In genomic region chr14:23409966-23410635, GRCh38 we compare ENCODE assay signal across 21 cellular contexts. TPM values are rescaled to one million over a fixed set of nuclear protein-coding genes. Genes with fewer than 3 reads are reported as not detected.
A peak's percentile ranks its signal among the peaks of the same experiment; 100 is the strongest.
DNase-seq lines count a peak whose midpoint lies in the region; ATAC-seq, FAIRE-seq and TF ChIP-seq lines count a peak whose summit lies in the region.
"Had no signal": no experiment of that assay in that cellular context is flagged by ENCODE, and none has a peak within 500 bp of the region (broad histone marks: within the 10 kb centered on the region; RNA-seq: fewer than 3 reads in every experiment).

No MANE protein-coding gene starts in this region.

- H3K27ac ChIP-seq in cardiac muscle cell = peak overlapping the region; percentile 99
- H3K27ac ChIP-seq in right cardiac atrium (ENCODE audit: low read length) = peak overlapping the region; percentile 86
- no peak overlapping the region for H3K27ac ChIP-seq in PC-9
- H3K27ac ChIP-seq in small intestine (ENCODE audit: low read depth in 1 of 2, low read length in 1 of 2) = no peak overlapping the region
- H3K27ac ChIP-seq: SJCRH30 had no signal

- WGBS in right cardiac atrium = 58% methylated on average over 14 of the region's 14 CpGs
- WGBS in small intestine, 3 donors = 74 to 78% (median 75%) methylated on average over 13 to 14 of the region's 14 CpGs

- FAIRE-seq in small intestine (lab: Jason Lieb, UNC) = no peak
- FAIRE-seq: GM12878 had no signal

- peak overlapping the region; percentile 14 for H3K27ac Mint-ChIP-seq in activated T-helper 17 cell treated with anti-CD3 and anti-CD28 coated beads, Interleukin-2, amount 50 U/mL, for 72 hours
- H3K27ac Mint-ChIP-seq in stimulated activated effector memory CD8-positive, alpha-beta T cell treated with anti-CD3 and anti-CD28 coated beads, Interleukin-12 subunit alpha, Interleukin-12 subunit beta, amount 100 ng/mL, for 72 hours = peak overlapping the region; percentile 5
- H3K27ac Mint-ChIP-seq: CD4-positive, CD25-positive, alpha-beta regulatory T cell had no signal

- no peaks in the 10 kb centered on the region for H3K36me3 Mint-ChIP-seq in activated T-helper 17 cell treated with anti-CD3 and anti-CD28 coated beads, Interleukin-2, amount 50 U/mL, for 72 hours (ENCODE audit: low read depth)
- no peaks in the 10 kb centered on the region for H3K36me3 Mint-ChIP-seq in stimulated activated effector memory CD8-positive, alpha-beta T cell treated with anti-CD3 and anti-CD28 coated beads, Interleukin-12 subunit alpha, Interleukin-12 subunit beta, amount 100 ng/mL, for 72 hours
- H3K36me3 Mint-ChIP-seq: CD4-positive, CD25-positive, alpha-beta regulatory T cell had no signal

- H3K4me3 ChIP-seq in cardiac muscle cell = no peak overlapping the region
- H3K4me3 ChIP-seq in right cardiac atrium (ENCODE audit: low read length) = no peak overlapping the region
- no peak overlapping the region for H3K4me3 ChIP-seq in PC-9
- H3K4me3 ChIP-seq in small intestine (ENCODE audit: low read depth in 1 of 2, low read length in 2 of 2) = no peak overlapping the region
- H3K4me3 ChIP-seq: GM12878, SJCRH30 had no signal

- H3K27me3 ChIP-seq in cardiac muscle cell (no peaks in the 10 kb centered on the region), right cardiac atrium (ENCODE audit: control insufficient read depth, insufficient read depth) (no peaks in the 10 kb centered on the region), PC-9 (ENCODE audit: insufficient read depth, low read depth) (peaks cover 82% of the 10 kb centered on the region), small intestine (ENCODE audit: control insufficient read depth in 2 of 2, insufficient read depth in 2 of 2, low read length in 2 of 2) (no peaks in the 10 kb centered on the region)

- CTCF ChIA-PET in PC-9 (lab: Charles Lee) = no interaction called here

- H3K4me1 Mint-ChIP-seq in activated T-helper 17 cell treated with anti-CD3 and anti-CD28 coated beads, Interleukin-2, amount 50 U/mL, for 72 hours = no peaks in the 10 kb centered on the region
- peaks cover 8% of the 10 kb centered on the region for H3K4me1 Mint-ChIP-seq in stimulated activated effector memory CD8-positive, alpha-beta T cell treated with anti-CD3 and anti-CD28 coated beads, Interleukin-12 subunit alpha, Interleukin-12 subunit beta, amount 100 ng/mL, for 72 hours
- H3K4me1 Mint-ChIP-seq: CD4-positive, CD25-positive, alpha-beta regulatory T cell had no signal

- H3K4me1 ChIP-seq in cardiac muscle cell (ENCODE audit: low read depth) (peaks cover 40% of the 10 kb centered on the region), right cardiac atrium (ENCODE audit: control insufficient read depth, insufficient read depth, low read length) (no peaks in the 10 kb centered on the region), PC-9 (replicated peaks; ENCODE audit: insufficient read depth) (no peaks in the 10 kb centered on the region), small intestine (ENCODE audit: control insufficient read depth in 2 of 2, insufficient read depth in 1 of 2, low read depth in 1 of 2, low read length in 1 of 2) (no peaks in the 10 kb centered on the region)

- H3K4me3 Mint-ChIP-seq in activated T-helper 17 cell treated with anti-CD3 and anti-CD28 coated beads, Interleukin-2, amount 50 U/mL, for 72 hours = no peak overlapping the region
- H3K4me3 Mint-ChIP-seq in stimulated activated effector memory CD8-positive, alpha-beta T cell treated with anti-CD3 and anti-CD28 coated beads, Interleukin-12 subunit alpha, Interleukin-12 subunit beta, amount 100 ng/mL, for 72 hours = no peak overlapping the region
- H3K4me3 Mint-ChIP-seq: CD4-positive, CD25-positive, alpha-beta regulatory T cell had no signal

- ATAC-seq in activated T-helper 17 cell treated with anti-CD3 and anti-CD28 coated beads, Interleukin-2, amount 50 U/mL, for 72 hours (replicated peaks) = no peak
- ATAC-seq in right cardiac atrium = peak; percentile 47 to 64
- no peak for ATAC-seq in stimulated activated effector memory CD8-positive, alpha-beta T cell treated with anti-CD3 and anti-CD28 coated beads, Interleukin-12 subunit alpha, Interleukin-12 subunit beta, amount 100 ng/mL, for 72 hours
- no peak for ATAC-seq in HG02973 (IDR thresholded peaks at IDR 0.05; ENCODE audit: unreplicated experiment)
- ATAC-seq: Panc1 had no signal

- no TSS peak for BruUV-seq in PC-9 (replicated peaks; lab: Mats Ljungman, UMichigan)

- H3K36me3 ChIP-seq in cardiac muscle cell = peaks cover 28% of the 10 kb centered on the region
- no peaks in the 10 kb centered on the region for H3K36me3 ChIP-seq in PC-9 (ENCODE audit: low read depth)
- no peaks in the 10 kb centered on the region for H3K36me3 ChIP-seq in small intestine (ENCODE audit: control insufficient read depth in 2 of 2, insufficient read depth in 2 of 2, low read length in 2 of 2)
- H3K36me3 ChIP-seq: SJCRH30 had no signal

- POLR2A ChIA-PET in PC-9 (lab: Charles Lee; ENCODE audit: unreplicated experiment) = no interaction called here

- H3F3A ChIP-seq in PC-9 (ENCODE audit: insufficient read depth, low read depth) = no peaks in the 10 kb centered on the region

- no peak overlapping the region for H2AFZ ChIP-seq in PC-9

- H3K27me3 Mint-ChIP-seq in activated T-helper 17 cell treated with anti-CD3 and anti-CD28 coated beads, Interleukin-2, amount 50 U/mL, for 72 hours = peaks cover 27% of the 10 kb centered on the region
- H3K27me3 Mint-ChIP-seq: CD4-positive, CD25-positive, alpha-beta regulatory T cell had no signal

- no peak overlapping the region for H3K4me2 ChIP-seq in PC-9

- intact Hi-C loops in right cardiac atrium (cut with DNase I) = loop anchor here in 2 of 4 donors (2.0 to 5.0 kb wide), 2 partner anchors 32 to 33 kb away; no protein-coding TSS in a partner anchor
- intact Hi-C loops in PC-9 (cut with micrococcal nuclease; ENCODE audit: unreplicated experiment) = no loop called here

- TF ChIP-seq CTCF in cardiac muscle cell (IDR thresholded peaks at IDR 0.05; ENCODE audit: low read depth, low read length) (no peak), PC-9 (conservative IDR thresholded peaks at IDR 0.05) (no peak)

- H4K20me1 ChIP-seq in PC-9 (ENCODE audit: insufficient read depth) = no peaks in the 10 kb centered on the region

- H3K9me3 Mint-ChIP-seq in activated T-helper 17 cell treated with anti-CD3 and anti-CD28 coated beads, Interleukin-2, amount 50 U/mL, for 72 hours = no peaks in the 10 kb centered on the region
- H3K9me3 Mint-ChIP-seq in stimulated activated effector memory CD8-positive, alpha-beta T cell treated with anti-CD3 and anti-CD28 coated beads, Interleukin-12 subunit alpha, Interleukin-12 subunit beta, amount 100 ng/mL, for 72 hours = no peaks in the 10 kb centered on the region

- no peaks in the 10 kb centered on the region for H3K79me2 ChIP-seq in PC-9 (ENCODE audit: low read depth)

- DNase-seq in cardiac muscle cell (ENCODE audit: low read depth in 1 of 2, low spot score in 1 of 2) (peak in 1 of 2 donors; percentile 59), right cardiac atrium (peak; percentile 67 to 74 (median 72)), PC-9 (no peak), small intestine (no peak)
- DNase-seq in stimulated activated effector memory CD8-positive, alpha-beta T cell treated with anti-CD3 and anti-CD28 coated beads, Interleukin-12 subunit alpha, Interleukin-12 subunit beta, amount 100 ng/mL, for 72 hours (ENCODE audit: low spot score in 2 of 2) = no peak
- DNase-seq: CD4-positive, CD25-positive, alpha-beta regulatory T cell; DMS79; KBM-7; MM.1S; NCI-H1048; NCI-H1417 treated with DMSO at 0.1 percent for 48 hours; NCI-H187; NCI-H446 treated with DMSO at 0.1 percent for 48 hours; NCI-H526 treated with DMSO at 0.1 percent for 48 hours; SJCRH30 had no signal

- H3K9me3 ChIP-seq in cardiac muscle cell (ENCODE audit: low read depth) = no peaks in the 10 kb centered on the region
- no peaks in the 10 kb centered on the region for H3K9me3 ChIP-seq in right cardiac atrium (ENCODE audit: control insufficient read depth, low read length)
- no peaks in the 10 kb centered on the region for H3K9me3 ChIP-seq in PC-9 (ENCODE audit: insufficient read depth, low read depth)
- H3K9me3 ChIP-seq in small intestine (ENCODE audit: control insufficient read depth, low read depth) = no peaks in the 10 kb centered on the region
- H3K9me3 ChIP-seq: SJCRH30 had no signal

- no peaks in the 10 kb centered on the region for H3K9me2 ChIP-seq in PC-9 (ENCODE audit: insufficient read depth)

RNA-seq across cellular contexts. Expression of gene MYH6, which starts 2.0 kb away (rescaled TPM):
- under 1 TPM; 0.71 to 0.82 TPM for total RNA-seq in activated T-helper 17 cell treated with anti-CD3 and anti-CD28 coated beads, Interleukin-2, amount 50 U/mL, for 72 hours
- 4,520 and 8,484 TPM in 2 replicates for total RNA-seq in cardiac muscle cell
- 2,795 and 4,145 TPM in 2 replicates for polyA plus RNA-seq in cardiac muscle cell
- over 10,000 TPM; 12,862 to 15,773 (median 14,347) TPM for total RNA-seq in right cardiac atrium
- polyA plus RNA-seq in right cardiac atrium = 11,120 TPM
- not detected in 2 replicates for total RNA-seq in PC-9 (2021)
- 10 to 100 TPM in 1 of 3 donors, 1 to 10 TPM in 1, under 1 TPM in 1; 0.27 to 52.1 (median 2.0) TPM for polyA plus RNA-seq in small intestine
- total RNA-seq: CD4-positive, CD25-positive, alpha-beta regulatory T cell; GM12878; SJCRH30 had no signal
- polyA plus RNA-seq: BJ; CD4-positive, CD25-positive, alpha-beta regulatory T cell had no signal

RNA-seq across cellular contexts. Expression of gene MYH7, which starts 25.4 kb away (rescaled TPM):
- under 1 TPM; 0.13 to 0.19 TPM for total RNA-seq in activated T-helper 17 cell treated with anti-CD3 and anti-CD28 coated beads, Interleukin-2, amount 50 U/mL, for 72 hours
- total RNA-seq in cardiac muscle cell (82.8 and 134 TPM in 2 replicates), right cardiac atrium (1,000 to 10,000 TPM in 1 of 4 donors, 100 to 1,000 TPM in 3; 461 to 2,251 (median 602) TPM), PC-9 (2021) (not detected in 2 replicates)
- polyA plus RNA-seq in cardiac muscle cell (66.2 and 117 TPM in 2 replicates), right cardiac atrium (1,734 TPM), small intestine (1 to 10 TPM in 2 of 3 donors, under 1 TPM in 1; 0.37 to 8.6 (median 4.0) TPM)
- total RNA-seq: CD4-positive, CD25-positive, alpha-beta regulatory T cell; H7 had no signal
- polyA plus RNA-seq: BJ; CD4-positive, CD25-positive, alpha-beta regulatory T cell had no signal

RNA-seq across cellular contexts. Expression of gene CMTM5, which starts 33.3 kb away (rescaled TPM):
- not detected for total RNA-seq in activated T-helper 17 cell treated with anti-CD3 and anti-CD28 coated beads, Interleukin-2, amount 50 U/mL, for 72 hours
- 0.21 and 0.49 TPM in 2 replicates for total RNA-seq in cardiac muscle cell
- 25.2 and 31.4 TPM in 2 replicates for polyA plus RNA-seq in cardiac muscle cell
- 1 to 10 TPM in 3 of 4 donors, under 1 TPM in 1; 0.36 to 1.4 (median 1.2) TPM for total RNA-seq in right cardiac atrium
- polyA plus RNA-seq in right cardiac atrium = 13.9 TPM
- not detected in 2 replicates for total RNA-seq in PC-9 (2021)
- polyA plus RNA-seq in small intestine = under 1 TPM in 1 of 3 donors, not detected in 2; 0.97 TPM
- total RNA-seq: GM12878 had no signal
- polyA plus RNA-seq: BJ; CD4-positive, CD25-positive, alpha-beta regulatory T cell; GM12878 had no signal

RNA-seq across cellular contexts. Expression of gene IL25, which starts 37.5 kb away (rescaled TPM):
- total RNA-seq in activated T-helper 17 cell treated with anti-CD3 and anti-CD28 coated beads, Interleukin-2, amount 50 U/mL, for 72 hours = not detected
- total RNA-seq in cardiac muscle cell (not detected in 2 replicates), right cardiac atrium (not detected), PC-9 (2021) (not detected in 2 replicates)
- polyA plus RNA-seq in cardiac muscle cell (3.2 and 7.9 TPM in 2 replicates), right cardiac atrium (0.09 TPM), small intestine (not detected)
- total RNA-seq: CD4-positive, CD25-positive, alpha-beta regulatory T cell; GM12878; SJCRH30 had no signal
- polyA plus RNA-seq: BJ; CD4-positive, CD25-positive, alpha-beta regulatory T cell; GM12878 had no signal

RNA-seq across cellular contexts. Expression of gene EFS, which starts 45.1 kb away (rescaled TPM):
- not detected for total RNA-seq in activated T-helper 17 cell treated with anti-CD3 and anti-CD28 coated beads, Interleukin-2, amount 50 U/mL, for 72 hours
- total RNA-seq in cardiac muscle cell (20.5 and 36.6 TPM in 2 replicates), right cardiac atrium (10 to 100 TPM in 1 of 4 donors, 1 to 10 TPM in 3; 6.7 to 10.1 (median 7.8) TPM), PC-9 (2021) (not detected in 2 replicates)
- polyA plus RNA-seq in cardiac muscle cell (16.7 and 22.2 TPM in 2 replicates), right cardiac atrium (6.2 TPM), small intestine (1 to 10 TPM in 1 of 3 donors, under 1 TPM in 2; 0.54 to 3.0 (median 0.67) TPM)
- total RNA-seq: CD4-positive, CD25-positive, alpha-beta regulatory T cell had no signal
- polyA plus RNA-seq: CD4-positive, CD25-positive, alpha-beta regulatory T cell; GM12878 had no signal

Comparison
In these comparisons a context has a peak if more than half of its experiments do, and no peak if none do; other contexts are left out.
1. ATAC-seq: peak in right cardiac atrium (2 of 2); none in activated T-helper 17 cell treated with anti-CD3 and anti-CD28 coated beads, Interleukin-2, amount 50 U/mL, for 72 hours (single experiment), stimulated activated effector memory CD8-positive, alpha-beta T cell treated with anti-CD3 and anti-CD28 coated beads, Interleukin-12 subunit alpha, Interleukin-12 subunit beta, amount 100 ng/mL, for 72 hours (single experiment) and HG02973 (single experiment).
2. DNase-seq: peak in right cardiac atrium (3 of 3); none in stimulated activated effector memory CD8-positive, alpha-beta T cell treated with anti-CD3 and anti-CD28 coated beads, Interleukin-12 subunit alpha, Interleukin-12 subunit beta, amount 100 ng/mL, for 72 hours (0 of 2), PC-9 (0 of 2) and small intestine (single experiment).
3. H3K27ac ChIP-seq: peak in cardiac muscle cell (single experiment) and right cardiac atrium (single experiment); none in PC-9 (single experiment) and small intestine (0 of 2).
4. RNA of gene MYH6, which starts 2.0 kb away (total RNA-seq): 12,862 to 15,773 TPM in right cardiac atrium and 4,520 to 8,484 TPM in cardiac muscle cell; 0.71 to 0.82 TPM in activated T-helper 17 cell treated with anti-CD3 and anti-CD28 coated beads, Interleukin-2, amount 50 U/mL, for 72 hours and not detected in PC-9; every median in the first group is over 1,000 times any median in the second.
5. RNA of gene MYH7, which starts 25.4 kb away (total RNA-seq): 461 to 2,251 TPM in right cardiac atrium and 82.8 to 134 TPM in cardiac muscle cell; 0.13 to 0.19 TPM in activated T-helper 17 cell treated with anti-CD3 and anti-CD28 coated beads, Interleukin-2, amount 50 U/mL, for 72 hours and not detected in PC-9; every median in the first group is over 10 times any median in the second.